Comparison of ENCODE assay signal across 21 cellular contexts in the genomic region with DNA sequence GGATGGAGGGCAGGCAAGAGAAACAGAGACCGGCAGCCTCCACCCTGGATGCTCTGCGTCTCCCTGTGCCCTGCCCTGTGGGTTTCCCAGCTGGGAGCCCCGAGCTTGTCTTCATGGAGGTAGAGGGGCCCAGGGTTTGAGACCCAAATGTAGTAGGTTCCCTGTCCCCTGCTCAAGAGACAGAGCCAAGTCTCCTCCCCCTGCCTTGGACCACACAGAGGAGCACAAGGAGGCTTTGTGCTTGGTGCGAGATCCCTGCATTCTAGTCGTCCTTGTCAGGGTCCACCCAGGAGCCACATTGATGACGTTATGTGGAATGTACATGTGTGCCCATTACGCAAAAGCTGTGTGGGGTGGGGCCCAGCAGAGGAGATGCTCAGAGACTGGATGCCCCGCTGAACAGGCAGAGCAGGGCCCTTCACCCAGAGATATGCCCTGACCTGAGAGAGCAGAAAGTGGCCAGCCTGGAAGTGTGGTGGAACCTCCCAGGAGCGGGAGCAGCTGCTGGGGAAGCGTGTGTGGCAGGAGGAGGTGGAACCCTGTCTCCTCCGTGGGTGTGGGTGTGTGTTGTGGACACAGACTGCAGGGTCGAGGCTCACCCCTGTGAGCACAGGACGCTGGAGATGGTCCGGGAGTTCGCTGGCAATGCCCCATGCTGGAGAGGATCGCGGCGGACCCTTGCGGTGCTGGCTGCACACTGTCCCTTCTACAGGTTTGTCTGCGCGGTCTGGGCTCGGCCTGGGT. TPM values are rescaled to one million over a fixed set of nuclear protein-coding genes. Genes with fewer than 3 reads are reported as not detected.
DNase-seq lines count a peak whose midpoint lies in the region; ATAC-seq, FAIRE-seq and TF ChIP-seq lines count a peak whose summit lies in the region.
"Had no signal": no experiment of that assay in that cellular context is flagged by ENCODE, and none has a peak within 500 bp of the region (broad histone marks: within the 10 kb centered on the region; RNA-seq: fewer than 3 reads in every experiment).

No MANE protein-coding gene starts in this region.

- no peaks in the 10 kb centered on the region for H3K4me1 Mint-ChIP-seq in activated naive CD8-positive, alpha-beta T cell treated with anti-CD3 and anti-CD28 coated beads, Interleukin-2, amount 50 U/mL, for 24 hours
- no peaks in the 10 kb centered on the region for H3K4me1 Mint-ChIP-seq in activated naive CD8-positive, alpha-beta T cell treated with anti-CD3 and anti-CD28 coated beads for 36 hours
- H3K4me1 Mint-ChIP-seq in endodermal cell = no peaks in the 10 kb centered on the region
- H3K4me1 Mint-ChIP-seq: GM23338 had no signal

- H3K9me3 ChIP-seq in HepG2 (ENCODE audit: low read length) = no peaks in the 10 kb centered on the region
- H3K9me3 ChIP-seq in spleen = no peaks in the 10 kb centered on the region
- H3K9me3 ChIP-seq in endodermal cell (ENCODE audit: control insufficient read depth, low read length) = no peaks in the 10 kb centered on the region
- H3K9me3 ChIP-seq: BLaER1 had no signal

- TF ChIP-seq RAD21 in HepG2 (CRISPR knock-in tag; IDR thresholded peaks at IDR 0.05) = no peak

- H3K4me3 ChIP-seq in HepG2 (replicated peaks in 1 of 3; ENCODE audit: insufficient read depth in 1 of 3, low read depth in 2 of 3, low read length in 3 of 3) (no peak overlapping the region), spleen (no peak overlapping the region), endodermal cell (ENCODE audit: low read length) (no peak overlapping the region)
- H3K4me3 ChIP-seq: BLaER1, GM12878, GM23338, PC-9 had no signal

- H3K36me3 ChIP-seq in HepG2 (replicated peaks in 1 of 2; ENCODE audit: control insufficient read depth in 1 of 2, insufficient read depth in 2 of 2, low read length in 2 of 2) (no peaks in the 10 kb centered on the region), spleen (no peaks in the 10 kb centered on the region), endodermal cell (ENCODE audit: control insufficient read depth, insufficient read depth, low read length) (no peaks in the 10 kb centered on the region)
- H3K36me3 ChIP-seq: BLaER1 had no signal

- H3K9ac ChIP-seq in HepG2 (ENCODE audit: insufficient read depth, low read depth, low read length) (no peak overlapping the region), endodermal cell (ENCODE audit: extremely low read depth, low read length, poor library complexity, severe bottlenecking) (no peak overlapping the region)
- H3K9ac ChIP-seq: BLaER1 had no signal

- intact Hi-C loops in HepG2 (cut with micrococcal nuclease; ENCODE audit: unreplicated experiment) = no loop called here
- intact Hi-C loops in spleen (cut with DNase I; ENCODE audit: low total_unique reads) = no loop called here

- in situ Hi-C loops in HepG2 (cut with HindIII; ENCODE audit: extremely low pct_ligation_motif_present, low pct_unique_long_range_greater_than_20kb) = no loop called here

- TF ChIP-seq CTCF in HepG2 (CRISPR knock-in tag; IDR thresholded peaks at IDR 0.05) (no peak), spleen (IDR thresholded peaks at IDR 0.05 in 8 of 11, conservative IDR thresholded peaks at IDR 0.05 in 3 of 11) (no peak), endodermal cell (conservative IDR thresholded peaks at IDR 0.05) (no peak)

- no peak overlapping the region for H2AFZ ChIP-seq in HepG2 (ENCODE audit: low read length)
- H2AFZ ChIP-seq: GM23338, PC-9 had no signal

- H4K20me1 ChIP-seq in HepG2 (ENCODE audit: insufficient read depth, low read length) = no peaks in the 10 kb centered on the region
- H4K20me1 ChIP-seq: BLaER1 had no signal

- TF ChIP-seq POLR2A in HepG2 (IDR thresholded peaks at IDR 0.05; ENCODE audit: insufficient read depth in 1 of 2, low read depth in 2 of 2, low read length in 2 of 2) (no peak), spleen (IDR thresholded peaks at IDR 0.05) (no peak)

- no peak overlapping the region for H3K4me2 ChIP-seq in HepG2 (ENCODE audit: low read depth, low read length)
- H3K4me2 ChIP-seq: BLaER1, GM23338, PC-9 had no signal

- POLR2A ChIA-PET in HepG2 (lab: Yijun Ruan, JAX) = no interaction called here

- 14% methylated on average over 7 of the region's 22 CpGs for WGBS in HepG2 (ENCODE audit: low lambda C conversion rate)
- WGBS in spleen, 5 donors = 82 to 90% (median 88%) methylated on average over 19 to 22 of the region's 22 CpGs
- 87 to 91% methylated on average over 7 to 22 of the region's 22 CpGs for WGBS in endodermal cell (ENCODE audit: insufficient coverage in 1 of 2, insufficient read length in 1 of 2), 2 experiments

- BruUV-seq in HepG2 (replicated peaks; lab: Mats Ljungman, UMichigan) = no TSS peak

- H3K27me3 ChIP-seq in HepG2 (ENCODE audit: control insufficient read depth in 1 of 2, insufficient read depth in 2 of 2, low read length in 2 of 2) = peaks cover 4 to 29% of the 10 kb centered on the region in 2 experiments; a peak in 4 of 5 replicates
- peaks cover 0 to 13% (median 0%) of the 10 kb centered on the region in 7 donors for H3K27me3 ChIP-seq in spleen (replicated peaks in 1 of 7)
- H3K27me3 ChIP-seq in endodermal cell (ENCODE audit: control insufficient read depth, insufficient read depth, low read length, poor library complexity, severe bottlenecking) = no peaks in the 10 kb centered on the region
- H3K27me3 ChIP-seq: BLaER1 had no signal

- no peak overlapping the region for H3K4me3 Mint-ChIP-seq in activated naive CD8-positive, alpha-beta T cell treated with anti-CD3 and anti-CD28 coated beads, Interleukin-2, amount 50 U/mL, for 24 hours
- no peak overlapping the region for H3K4me3 Mint-ChIP-seq in activated naive CD8-positive, alpha-beta T cell treated with anti-CD3 and anti-CD28 coated beads for 36 hours
- no peak overlapping the region for H3K4me3 Mint-ChIP-seq in endodermal cell
- H3K4me3 Mint-ChIP-seq: CD8-positive, alpha-beta T cell; GM23338 had no signal

- H3K79me2 ChIP-seq in HepG2 (ENCODE audit: insufficient read depth, low read length) = no peaks in the 10 kb centered on the region

- no peak overlapping the region for H3K27ac Mint-ChIP-seq in activated naive CD8-positive, alpha-beta T cell treated with anti-CD3 and anti-CD28 coated beads, Interleukin-2, amount 50 U/mL, for 24 hours
- no peak overlapping the region for H3K27ac Mint-ChIP-seq in activated naive CD8-positive, alpha-beta T cell treated with anti-CD3 and anti-CD28 coated beads for 36 hours
- H3K27ac Mint-ChIP-seq in endodermal cell = no peak overlapping the region
- H3K27ac Mint-ChIP-seq: CD8-positive, alpha-beta T cell; GM23338 had no signal

- no peaks in the 10 kb centered on the region for H3K9me3 Mint-ChIP-seq in activated naive CD8-positive, alpha-beta T cell treated with anti-CD3 and anti-CD28 coated beads, Interleukin-2, amount 50 U/mL, for 24 hours
- no peaks in the 10 kb centered on the region for H3K9me3 Mint-ChIP-seq in activated naive CD8-positive, alpha-beta T cell treated with anti-CD3 and anti-CD28 coated beads for 36 hours
- H3K9me3 Mint-ChIP-seq in endodermal cell = no peaks in the 10 kb centered on the region
- H3K9me3 Mint-ChIP-seq: CD8-positive, alpha-beta T cell; GM23338 had no signal

- no peak for DNase-seq in activated naive CD8-positive, alpha-beta T cell treated with anti-CD3 and anti-CD28 coated beads, Interleukin-2, amount 50 U/mL, for 24 hours
- DNase-seq in activated naive CD8-positive, alpha-beta T cell treated with anti-CD3 and anti-CD28 coated beads for 36 hours = no peak
- DNase-seq in HepG2 (ENCODE audit: low spot score) (no peak), spleen (peak; percentile 72), T-helper 1 cell (no peak), endodermal cell (no peak), COLO668 (lab: John Stamatoyannopoulos, UW; ENCODE audit: unreplicated experiment) (no peak)
- DNase-seq: CD8-positive, alpha-beta T cell; DMS79 treated with DMSO at 0.1 percent for 48 hours; KBM-7; NCI-H1436 treated with DMSO at 0.1 percent for 48 hours; NCI-H2029 treated with DMSO at 0.1 percent for 48 hours; NCI-H2171 treated with DMSO at 0.1 percent for 48 hours; NCI-H82; PC-9 had no signal

- peaks cover 3% of the 10 kb centered on the region for H3K27me3 Mint-ChIP-seq in activated naive CD8-positive, alpha-beta T cell treated with anti-CD3 and anti-CD28 coated beads, Interleukin-2, amount 50 U/mL, for 24 hours
- peaks cover 5% of the 10 kb centered on the region for H3K27me3 Mint-ChIP-seq in activated naive CD8-positive, alpha-beta T cell treated with anti-CD3 and anti-CD28 coated beads for 36 hours
- H3K27me3 Mint-ChIP-seq in endodermal cell (ENCODE audit: insufficient read depth) = no peaks in the 10 kb centered on the region

- TF ChIP-seq EP300 in HepG2 (IDR thresholded peaks at IDR 0.05; ENCODE audit: low read depth in 2 of 2, low read length in 2 of 2) = no peak
- TF ChIP-seq EP300 in HepG2 (CRISPR knock-in tag; IDR thresholded peaks at IDR 0.05; ENCODE audit: borderline replicate concordance) = no peak

- FAIRE-seq in HepG2 (lab: Jason Lieb, UNC) = no peak
- FAIRE-seq: GM12878 had no signal

- CTCF ChIA-PET in HepG2 (lab: Yijun Ruan, JAX; ENCODE audit: low intra/inter-chr PET ratio, low total read pairs) = no interaction called here

- ATAC-seq in activated naive CD8-positive, alpha-beta T cell treated with anti-CD3 and anti-CD28 coated beads, Interleukin-2, amount 50 U/mL, for 24 hours = peak; percentile 35
- ATAC-seq in HepG2 (peak; percentile 39), HG02763 (IDR thresholded peaks at IDR 0.05; ENCODE audit: unreplicated experiment) (no peak)
- ATAC-seq: CD8-positive, alpha-beta T cell had no signal

- no peak overlapping the region for H3K27ac ChIP-seq in HepG2 (ENCODE audit: extremely low read length, insufficient read depth, low read length)
- H3K27ac ChIP-seq in spleen = no peak overlapping the region
- no peak overlapping the region for H3K27ac ChIP-seq in endodermal cell (ENCODE audit: low read depth, low read length)
- H3K27ac ChIP-seq: BLaER1, PC-9 had no signal

- H3K36me3 Mint-ChIP-seq in activated naive CD8-positive, alpha-beta T cell treated with anti-CD3 and anti-CD28 coated beads, Interleukin-2, amount 50 U/mL, for 24 hours (ENCODE audit: low read depth) = no peaks in the 10 kb centered on the region
- no peaks in the 10 kb centered on the region for H3K36me3 Mint-ChIP-seq in activated naive CD8-positive, alpha-beta T cell treated with anti-CD3 and anti-CD28 coated beads for 36 hours
- no peaks in the 10 kb centered on the region for H3K36me3 Mint-ChIP-seq in endodermal cell (ENCODE audit: low read depth)
- H3K36me3 Mint-ChIP-seq: CD8-positive, alpha-beta T cell had no signal

- H3K4me1 ChIP-seq in HepG2 (ENCODE audit: insufficient read depth, low read length) (no peaks in the 10 kb centered on the region), spleen (no peaks in the 10 kb centered on the region), endodermal cell (ENCODE audit: control insufficient read depth, insufficient read depth, low read length) (no peaks in the 10 kb centered on the region)
- H3K4me1 ChIP-seq: BLaER1 had no signal

RNA-seq across cellular contexts. Expression of gene VWA2, which starts 39.3 kb away (rescaled TPM):
- total RNA-seq in activated naive CD8-positive, alpha-beta T cell treated with anti-CD3 and anti-CD28 coated beads for 36 hours = not detected
- not detected in 2 replicates for total RNA-seq in HepG2 (2016; rRNA removed; fragmentation: Illumina TruSeq; extraction: Trizol)
- not detected in 2 replicates for total RNA-seq in HepG2 (2016; cell fraction: cytosol; rRNA removed; fragmentation: Illumina TruSeq; extraction: Trizol; ENCODE audit: low read depth)
- not detected in 2 replicates for total RNA-seq in HepG2 (2016; cell fraction: insoluble cytoplasmic fraction; rRNA removed; fragmentation: Illumina TruSeq; extraction: Trizol)
- not detected in 2 replicates for total RNA-seq in HepG2 (2016; cell fraction: membrane; rRNA removed; fragmentation: Illumina TruSeq; extraction: Trizol)
- total RNA-seq in HepG2 (2016; cell fraction: nucleus; rRNA removed; fragmentation: Illumina TruSeq; extraction: Trizol) = not detected in 2 replicates
- not detected in 2 replicates for polyA plus RNA-seq in HepG2 (2011; rRNA removed)
- polyA plus RNA-seq in HepG2 (2011; cell fraction: cytosol; rRNA removed) = not detected in 2 replicates
- not detected in 2 replicates for polyA plus RNA-seq in HepG2 (2011; cell fraction: nucleus; rRNA removed)
- not detected in 2 replicates for polyA plus RNA-seq in HepG2 (2012)
- not detected in 2 replicates for polyA plus RNA-seq in HepG2 (2016; cell fraction: cytosol; fragmentation: Illumina TruSeq; extraction: Trizol; ENCODE audit: low read depth)
- polyA plus RNA-seq in HepG2 (2016; cell fraction: insoluble cytoplasmic fraction; fragmentation: Illumina TruSeq; extraction: Trizol; ENCODE audit: low read depth) = not detected in 2 replicates
- not detected in 2 replicates for polyA plus RNA-seq in HepG2 (2016; cell fraction: membrane; fragmentation: Illumina TruSeq; extraction: Trizol; ENCODE audit: low read depth)
- not detected in 2 replicates for polyA plus RNA-seq in HepG2 (2016; cell fraction: nucleus; fragmentation: Illumina TruSeq; extraction: Trizol; ENCODE audit: insufficient read depth, low read depth)
- polyA minus RNA-seq in HepG2 (2011; rRNA and poly(A)+ RNA removed; ENCODE audit: low replicate concordance) = 0.07 TPM in 1 of 2 replicates, not detected in the other
- polyA minus RNA-seq in HepG2 (2011; cell fraction: cytosol; rRNA and poly(A)+ RNA removed) = not detected in 2 replicates
- not detected in 2 replicates for polyA minus RNA-seq in HepG2 (2011; cell fraction: nucleus; rRNA and poly(A)+ RNA removed)
- total RNA-seq in spleen = 1 to 10 TPM in 4 of 7 donors, under 1 TPM in 2, not detected in 1; 0.46 to 1.9 (median 1.3) TPM
- polyA plus RNA-seq in spleen = under 1 TPM; 0.02 to 0.22 (median 0.07) TPM
- total RNA-seq in endodermal cell = 1 to 10 TPM; 1.7 to 2.0 TPM
- polyA plus RNA-seq in endodermal cell (2013, experiment 1 of 2) = 0.07 TPM
- 0.08 TPM for polyA plus RNA-seq in endodermal cell (2013, experiment 2 of 2)
- total RNA-seq: A172; CD8-positive, alpha-beta T cell; G401; GM12878 had no signal
